1 cellular context compared by ENCODE assay signal in genomic region chr18:45807144-45807543, GRCh38.
TF ChIP-seq lines count a peak whose summit lies in the region.

No MANE protein-coding gene starts in this region.

TF ChIP-seq in H1, 55 proteins besides CTCF, POLR2A, EP300 and RAD21:
- peak; percentile 46; the same call in 1 of the 2 replicates for TF ChIP-seq E2F6 (IDR thresholded peaks at IDR 0.05)
- TF ChIP-seq ASH2L (IDR thresholded peaks at IDR 0.05; ENCODE audit: low read length) = peak; percentile 22
- peak; percentile 66 for TF ChIP-seq MAX (IDR thresholded peaks at IDR 0.05)
- 0 out of 2 replicates have a peak, but pooled peaks have one; percentile 52 for TF ChIP-seq TCF12 (IDR thresholded peaks at IDR 0.05; ENCODE audit: low read depth, low read length)
- TF ChIP-seq YY1 (IDR thresholded peaks at IDR 0.05; ENCODE audit: low read depth, low read length) = 0 out of 2 replicates have a peak, but pooled peaks have one; percentile 23
- TF ChIP-seq SP1 (IDR thresholded peaks at IDR 0.05; ENCODE audit: low read depth, low read length) = 0 out of 2 replicates have a peak, but pooled peaks have one; percentile 55
